In genomic region chr11:34067383-34068065, GRCh38 we compare ENCODE assay signal across 10 cellular contexts. TPM values are rescaled to one million over a fixed set of nuclear protein-coding genes. Genes with fewer than 3 reads are reported as not detected.
DNase-seq lines count a peak whose midpoint lies in the region; TF ChIP-seq lines count a peak whose summit lies in the region.
"Had no signal": no experiment of that assay in that cellular context is flagged by ENCODE, and none has a peak within 500 bp of the region (broad histone marks: within the 10 kb centered on the region; RNA-seq: fewer than 3 reads in every experiment).

No MANE protein-coding gene starts in this region.

- peaks cover 100% of the 10 kb centered on the region for H3K79me2 ChIP-seq in smooth muscle cell (ENCODE audit: low read depth)

- no peak overlapping the region for H3K9ac ChIP-seq in smooth muscle cell (ENCODE audit: low read depth)

- no peaks in the 10 kb centered on the region for H3K9me3 ChIP-seq in smooth muscle cell (replicated peaks; ENCODE audit: low read depth)

- peaks cover 5% of the 10 kb centered on the region for H3K36me3 Mint-ChIP-seq in activated naive CD8-positive, alpha-beta T cell
- H3K36me3 Mint-ChIP-seq in activated naive CD8-positive, alpha-beta T cell treated with anti-CD3 and anti-CD28 coated beads for 36 hours: peaks cover 35% of the 10 kb centered on the region
- H3K36me3 Mint-ChIP-seq in HFFc6 (ENCODE audit: low read depth): peaks cover 39% of the 10 kb centered on the region
- H3K36me3 Mint-ChIP-seq in activated T-helper 2 cell treated with anti-CD3 and anti-CD28 coated beads, Interferon-gamma antibody, Interleukin-2, Interleukin-4, amounts not matched to agents 10 μg/mL and 5 μg/mL and 100 μg/mL, durations not matched to agents 14 hours and 24 hours and 36 hours (ENCODE audit: low read depth): peaks cover 57% of the 10 kb centered on the region
- H3K36me3 Mint-ChIP-seq in type B pancreatic cell: peaks cover 24% of the 10 kb centered on the region

- H3K27me3 ChIP-seq in smooth muscle cell (ENCODE audit: low read depth) (no peaks in the 10 kb centered on the region), brain microvascular endothelial cell (replicated peaks) (no peaks in the 10 kb centered on the region)

- H3K4me3 Mint-ChIP-seq in activated naive CD8-positive, alpha-beta T cell: peak overlapping the region; percentile 11
- no peak overlapping the region for H3K4me3 Mint-ChIP-seq in activated naive CD8-positive, alpha-beta T cell treated with anti-CD3 and anti-CD28 coated beads for 36 hours
- H3K4me3 Mint-ChIP-seq in HFFc6 (no peak overlapping the region), type B pancreatic cell (no peak overlapping the region)
- H3K4me3 Mint-ChIP-seq in activated T-helper 2 cell treated with anti-CD3 and anti-CD28 coated beads, Interferon-gamma antibody, Interleukin-2, Interleukin-4, amounts not matched to agents 10 μg/mL and 5 μg/mL and 100 μg/mL, durations not matched to agents 14 hours and 24 hours and 36 hours (ENCODE audit: low read depth): no peak overlapping the region
- H3K4me3 Mint-ChIP-seq: neural crest cell had no signal

- no peaks in the 10 kb centered on the region for H3K27me3 Mint-ChIP-seq in activated naive CD8-positive, alpha-beta T cell
- H3K27me3 Mint-ChIP-seq in activated naive CD8-positive, alpha-beta T cell treated with anti-CD3 and anti-CD28 coated beads for 36 hours: no peaks in the 10 kb centered on the region
- H3K27me3 Mint-ChIP-seq in HFFc6 (ENCODE audit: insufficient read depth): peaks cover 1% of the 10 kb centered on the region; the same call in 1 of the 2 replicates
- H3K27me3 Mint-ChIP-seq in activated T-helper 2 cell treated with anti-CD3 and anti-CD28 coated beads, Interferon-gamma antibody, Interleukin-2, Interleukin-4, amounts not matched to agents 10 μg/mL and 5 μg/mL and 100 μg/mL, durations not matched to agents 14 hours and 24 hours and 36 hours (ENCODE audit: low read depth): no peaks in the 10 kb centered on the region
- no peaks in the 10 kb centered on the region for H3K27me3 Mint-ChIP-seq in type B pancreatic cell

- intact Hi-C loops in activated T-helper 2 cell treated with anti-CD3 and anti-CD28 coated beads, Interferon-gamma antibody, Interleukin-2, Interleukin-4, amounts not matched to agents 10 μg/mL and 5 μg/mL and 100 μg/mL, durations not matched to agents 14 hours and 24 hours and 36 hours (cut with micrococcal nuclease): loop anchor here (5.0 kb wide), 1 partner anchor 185 kb away; no protein-coding TSS in a partner anchor

- in situ Hi-C loops in brain microvascular endothelial cell (cut with HindIII; ENCODE audit: low pct_ligation_motif_present, low sequenced_read_pairs) (no loop called here), GM13976 (cut with MboI; ENCODE audit: low sequenced_read_pairs, unreplicated experiment) (no loop called here)

- H3F3A ChIP-seq in smooth muscle cell (ENCODE audit: low read depth): peaks cover 5% of the 10 kb centered on the region

- peaks cover 13% of the 10 kb centered on the region for H3K36me3 ChIP-seq in smooth muscle cell (ENCODE audit: low read depth)
- peaks cover 9% of the 10 kb centered on the region for H3K36me3 ChIP-seq in brain microvascular endothelial cell (replicated peaks)

- WGBS in smooth muscle cell (ENCODE audit: low lambda C conversion rate): 99% methylated on average over 7 of the region's 7 CpGs

- no peak overlapping the region for H2AFZ ChIP-seq in smooth muscle cell (ENCODE audit: low read depth)

- no peaks in the 10 kb centered on the region for H3K9me3 Mint-ChIP-seq in activated naive CD8-positive, alpha-beta T cell (ENCODE audit: low read depth)
- no peaks in the 10 kb centered on the region for H3K9me3 Mint-ChIP-seq in activated naive CD8-positive, alpha-beta T cell treated with anti-CD3 and anti-CD28 coated beads for 36 hours
- H3K9me3 Mint-ChIP-seq in HFFc6 (no peaks in the 10 kb centered on the region), type B pancreatic cell (no peaks in the 10 kb centered on the region)
- no peaks in the 10 kb centered on the region for H3K9me3 Mint-ChIP-seq in activated T-helper 2 cell treated with anti-CD3 and anti-CD28 coated beads, Interferon-gamma antibody, Interleukin-2, Interleukin-4, amounts not matched to agents 10 μg/mL and 5 μg/mL and 100 μg/mL, durations not matched to agents 14 hours and 24 hours and 36 hours
- H3K9me3 Mint-ChIP-seq: neural crest cell had no signal

- TF ChIP-seq CTCF in HFFc6 (IDR thresholded peaks at IDR 0.05) (no peak), smooth muscle cell (IDR thresholded peaks at IDR 0.05; ENCODE audit: borderline replicate concordance, insufficient read depth, poor library complexity, severe bottlenecking) (no peak), brain microvascular endothelial cell (IDR thresholded peaks at IDR 0.05; ENCODE audit: low read depth, low read length, missing control alignments) (no peak), type B pancreatic cell (conservative IDR thresholded peaks at IDR 0.05) (no peak), GM13976 (IDR thresholded peaks at IDR 0.05; ENCODE audit: borderline replicate concordance, control extremely low read depth, extremely low read depth, insufficient read depth, missing control alignments) (no peak)

- H3K27ac ChIP-seq in smooth muscle cell (ENCODE audit: low read depth) (peak overlapping the region; percentile 23), brain microvascular endothelial cell (no peak overlapping the region)

- DNase-seq in activated naive CD8-positive, alpha-beta T cell treated with anti-CD3 and anti-CD28 coated beads for 36 hours: no peak
- DNase-seq in HFFc6: no peak
- no peak for DNase-seq in activated T-helper 2 cell treated with anti-CD3 and anti-CD28 coated beads, Interferon-gamma antibody, Interleukin-2, Interleukin-4, amounts not matched to agents 10 μg/mL and 5 μg/mL and 100 μg/mL, durations not matched to agents 14 hours and 24 hours and 36 hours (ENCODE audit: low spot score)
- DNase-seq in smooth muscle cell (lab: John Stamatoyannopoulos, UW; ENCODE audit: unreplicated experiment): no peak
- DNase-seq in brain microvascular endothelial cell: no peak
- DNase-seq in type B pancreatic cell (ENCODE audit: extremely low spot score, unreplicated experiment): no peak
- no peak for DNase-seq in GM13976 (ENCODE audit: low spot score)
- DNase-seq: GOT3 had no signal

- H3K4me1 ChIP-seq in smooth muscle cell (ENCODE audit: low read depth): no peaks in the 10 kb centered on the region

- peak overlapping the region; percentile 22 for H3K27ac Mint-ChIP-seq in activated naive CD8-positive, alpha-beta T cell
- H3K27ac Mint-ChIP-seq in activated naive CD8-positive, alpha-beta T cell treated with anti-CD3 and anti-CD28 coated beads for 36 hours: no peak overlapping the region
- H3K27ac Mint-ChIP-seq in HFFc6 (peak overlapping the region; percentile 22; the same call in 1 of the 2 replicates), type B pancreatic cell (no peak overlapping the region)
- peak overlapping the region; percentile 46 for H3K27ac Mint-ChIP-seq in activated T-helper 2 cell treated with anti-CD3 and anti-CD28 coated beads, Interferon-gamma antibody, Interleukin-2, Interleukin-4, amounts not matched to agents 10 μg/mL and 5 μg/mL and 100 μg/mL, durations not matched to agents 14 hours and 24 hours and 36 hours

- H4K20me1 ChIP-seq in smooth muscle cell (ENCODE audit: low read depth): peaks cover 100% of the 10 kb centered on the region

- no peak overlapping the region for H3K4me2 ChIP-seq in smooth muscle cell

- H3K4me1 Mint-ChIP-seq in activated naive CD8-positive, alpha-beta T cell (ENCODE audit: low read depth): peaks cover 68% of the 10 kb centered on the region
- H3K4me1 Mint-ChIP-seq in activated naive CD8-positive, alpha-beta T cell treated with anti-CD3 and anti-CD28 coated beads for 36 hours: peaks cover 56% of the 10 kb centered on the region
- H3K4me1 Mint-ChIP-seq in HFFc6 (ENCODE audit: low read depth) (peaks cover 58% of the 10 kb centered on the region), type B pancreatic cell (ENCODE audit: unreplicated experiment) (peaks cover 26% of the 10 kb centered on the region)
- peaks cover 33% of the 10 kb centered on the region for H3K4me1 Mint-ChIP-seq in activated T-helper 2 cell treated with anti-CD3 and anti-CD28 coated beads, Interferon-gamma antibody, Interleukin-2, Interleukin-4, amounts not matched to agents 10 μg/mL and 5 μg/mL and 100 μg/mL, durations not matched to agents 14 hours and 24 hours and 36 hours (ENCODE audit: low read depth)

- no peak overlapping the region for H3K4me3 ChIP-seq in smooth muscle cell
- H3K4me3 ChIP-seq in brain microvascular endothelial cell (ENCODE audit: low read depth, low read length): no peak overlapping the region

RNA-seq across cellular contexts. Expression of gene CAPRIN1, which starts 16.0 kb away (rescaled TPM):
- total RNA-seq in activated naive CD8-positive, alpha-beta T cell treated with anti-CD3 and anti-CD28 coated beads for 36 hours: 100 to 1,000 TPM; 313 to 342 TPM
- 100 to 1,000 TPM; 275 to 313 (median 300) TPM for total RNA-seq in HFFc6 (2021; fragmentation: NEBNext Ultra II Directional; extraction: Animal tissue kit (Norgen Biotek cat#: 25700))
- 285 and 286 TPM in 2 replicates for total RNA-seq in activated T-helper 2 cell treated with anti-CD3 and anti-CD28 coated beads, Interferon-gamma antibody, Interleukin-2, Interleukin-4, amounts not matched to agents 10 μg/mL and 5 μg/mL and 100 μg/mL, durations not matched to agents 14 hours and 24 hours and 36 hours
- total RNA-seq in smooth muscle cell: 215 and 219 TPM in 2 replicates
- 93.9 and 96.7 TPM in 2 replicates for polyA plus RNA-seq in smooth muscle cell
- 218 and 277 TPM in 2 replicates for total RNA-seq in type B pancreatic cell (ENCODE audit: low replicate concordance)

RNA-seq across cellular contexts. Expression of gene NAT10, which starts 37.9 kb away (rescaled TPM):
- total RNA-seq in activated naive CD8-positive, alpha-beta T cell treated with anti-CD3 and anti-CD28 coated beads for 36 hours: 100 to 1,000 TPM; 160 to 169 TPM
- total RNA-seq in HFFc6 (2021; fragmentation: NEBNext Ultra II Directional; extraction: Animal tissue kit (Norgen Biotek cat#: 25700)): 10 to 100 TPM; 46.9 to 61.2 (median 54.9) TPM
- 124 and 125 TPM in 2 replicates for total RNA-seq in activated T-helper 2 cell treated with anti-CD3 and anti-CD28 coated beads, Interferon-gamma antibody, Interleukin-2, Interleukin-4, amounts not matched to agents 10 μg/mL and 5 μg/mL and 100 μg/mL, durations not matched to agents 14 hours and 24 hours and 36 hours
- total RNA-seq in smooth muscle cell: 20.9 and 21.2 TPM in 2 replicates
- polyA plus RNA-seq in smooth muscle cell: 13.2 and 16.4 TPM in 2 replicates
- 46.9 and 63.5 TPM in 2 replicates for total RNA-seq in type B pancreatic cell (ENCODE audit: low replicate concordance)

Comparison
In these comparisons a context has a peak if more than half of its experiments do, and no peak if none do; other contexts are left out.
1. H3K27ac Mint-ChIP-seq: peak in activated naive CD8-positive, alpha-beta T cell (single experiment), HFFc6 (single experiment) and activated T-helper 2 cell treated with anti-CD3 and anti-CD28 coated beads, Interferon-gamma antibody, Interleukin-2, Interleukin-4, amounts not matched to agents 10 μg/mL and 5 μg/mL and 100 μg/mL, durations not matched to agents 14 hours and 24 hours and 36 hours (single experiment); none in activated naive CD8-positive, alpha-beta T cell treated with anti-CD3 and anti-CD28 coated beads for 36 hours (single experiment) and type B pancreatic cell (single experiment).